ENCODE assay signal across 9 cellular contexts in genomic region chr12:673849-674248, GRCh38. TPM values are rescaled to one million over a fixed set of nuclear protein-coding genes. Genes with fewer than 3 reads are reported as not detected.
DNase-seq lines count a peak whose midpoint lies in the region; ATAC-seq and TF ChIP-seq lines count a peak whose summit lies in the region.
"Had no signal": no experiment of that assay in that cellular context is flagged by ENCODE, and none has a peak within 500 bp of the region (broad histone marks: within the 10 kb centered on the region; RNA-seq: fewer than 3 reads in every experiment).

No MANE protein-coding gene starts in this region.

- no peak for DNase-seq in lower lobe of right lung
- no peak for DNase-seq in PC-3
- DNase-seq in SHP77 treated with DMSO at 0.1 percent for 48 hours (lab: John Stamatoyannopoulos, UW), result no peak
- no peak for DNase-seq in NCI-H187 treated with DMSO at 0.1 percent for 48 hours (lab: John Stamatoyannopoulos, UW)

- no peaks in the 10 kb centered on the region for H3F3A ChIP-seq in PC-3 (ENCODE audit: low read length, unreplicated experiment)

- POLR2A ChIA-PET in PC-3 (lab: Charles Lee; ENCODE audit: unreplicated experiment), result no interaction called here

- no peak overlapping the region for H3K4me2 ChIP-seq in PC-3 (ENCODE audit: low read length)

- CTCF ChIA-PET in PC-3 (lab: Charles Lee), result no interaction called here

- H3K4me1 ChIP-seq in lower lobe of right lung, result no peaks in the 10 kb centered on the region
- no peaks in the 10 kb centered on the region for H3K4me1 ChIP-seq in PC-3 (ENCODE audit: insufficient read depth, low read length)

- H3K4me3 ChIP-seq in lower lobe of right lung (no peak overlapping the region), PC-3 (ENCODE audit: low read length) (no peak overlapping the region)

- H3K36me3 ChIP-seq in lower lobe of right lung (no peaks in the 10 kb centered on the region), PC-3 (ENCODE audit: low read depth, low read length) (no peaks in the 10 kb centered on the region)

- ATAC-seq in GM18505 (IDR thresholded peaks at IDR 0.05; ENCODE audit: unreplicated experiment) (peak; percentile 10), GM21526 (IDR thresholded peaks at IDR 0.05; ENCODE audit: low FRiP score, unreplicated experiment) (peak; percentile 4), HG03460 (IDR thresholded peaks at IDR 0.05; ENCODE audit: unreplicated experiment) (peak; percentile 14), lower lobe of right lung (no peak), GM21786 (IDR thresholded peaks at IDR 0.05; ENCODE audit: unreplicated experiment) (no peak), PC-3 (no peak)

- no peaks in the 10 kb centered on the region for H3K79me2 ChIP-seq in PC-3 (ENCODE audit: low read length)

- peak overlapping the region; percentile 56 for H3K27ac ChIP-seq in lower lobe of right lung
- no peak overlapping the region for H3K27ac ChIP-seq in PC-3 (ENCODE audit: low read length)

- TF ChIP-seq CTCF in lower lobe of right lung (IDR thresholded peaks at IDR 0.05), result no peak
- TF ChIP-seq CTCF in PC-3 (conservative IDR thresholded peaks at IDR 0.05; ENCODE audit: low read depth, low read length), result no peak

- no peak for TF ChIP-seq POLR2A in GM18505 (IDR thresholded peaks at IDR 0.05; ENCODE audit: borderline replicate concordance, extremely low read depth, insufficient read depth, insufficient read length)

- no peaks in the 10 kb centered on the region for H3K9me2 ChIP-seq in PC-3 (replicated peaks; ENCODE audit: low read length)

- H3K9ac ChIP-seq in PC-3 (ENCODE audit: low read length), result no peak overlapping the region

- BruUV-seq in PC-3 (replicated peaks; lab: Mats Ljungman, UMichigan), result no TSS peak

- intact Hi-C loops in lower lobe of right lung (cut with DNase I) (no loop called here), PC-3 (cut with micrococcal nuclease) (no loop called here)

- no peak overlapping the region for H2AFZ ChIP-seq in PC-3 (ENCODE audit: low read length)

- H3K9me3 ChIP-seq in lower lobe of right lung, result no peaks in the 10 kb centered on the region
- no peaks in the 10 kb centered on the region for H3K9me3 ChIP-seq in PC-3 (ENCODE audit: low read length)

- H4K20me1 ChIP-seq in PC-3 (ENCODE audit: low read length), result no peaks in the 10 kb centered on the region

- H3K27me3 ChIP-seq in lower lobe of right lung (ENCODE audit: low read depth), result no peaks in the 10 kb centered on the region
- no peaks in the 10 kb centered on the region for H3K27me3 ChIP-seq in PC-3 (ENCODE audit: low read length)

RNA-seq across cellular contexts. Expression of gene NINJ2, which starts 10.6 kb away (rescaled TPM):
- total RNA-seq in lower lobe of right lung (18.1 TPM), PC-3 (2014; rRNA removed) (not detected in 2 replicates)
- total RNA-seq: Daoy had no signal

Comparison
In these comparisons a context has a peak if more than half of its experiments do, and no peak if none do; other contexts are left out.
1. ATAC-seq: peak in GM18505 (single experiment), GM21526 (single experiment) and HG03460 (single experiment); none in lower lobe of right lung (0 of 2), GM21786 (single experiment) and PC-3 (single experiment).
2. RNA of gene NINJ2, which starts 10.6 kb away (total RNA-seq): 18.1 TPM in lower lobe of right lung (single experiment); not detected in PC-3; every median in the first group is over 10 times any median in the second.